2 cellular contexts compared by ENCODE assay signal in genomic region chr2:230968314-230968713, GRCh38.
TF ChIP-seq lines count a peak whose summit lies in the region.

No MANE protein-coding gene starts in this region.

TF ChIP-seq in K562, 482 proteins besides CTCF, POLR2A, EP300 and RAD21:
- 0 out of 2 replicates have a peak, but pooled peaks have one; percentile 16 for TF ChIP-seq ZNF121 (CRISPR knock-in tag; conservative IDR thresholded peaks at IDR 0.05)

TF ChIP-seq in HepG2, 621 proteins besides CTCF, POLR2A, EP300 and RAD21:
- TF ChIP-seq ZNF770 (CRISPR knock-in tag; IDR thresholded peaks at IDR 0.05) (peak; percentile 95), ZNF121 (CRISPR knock-in tag; IDR thresholded peaks at IDR 0.05) (peak; percentile 81; the same call in 1 of the 2 replicates)
